In the genomic region with DNA sequence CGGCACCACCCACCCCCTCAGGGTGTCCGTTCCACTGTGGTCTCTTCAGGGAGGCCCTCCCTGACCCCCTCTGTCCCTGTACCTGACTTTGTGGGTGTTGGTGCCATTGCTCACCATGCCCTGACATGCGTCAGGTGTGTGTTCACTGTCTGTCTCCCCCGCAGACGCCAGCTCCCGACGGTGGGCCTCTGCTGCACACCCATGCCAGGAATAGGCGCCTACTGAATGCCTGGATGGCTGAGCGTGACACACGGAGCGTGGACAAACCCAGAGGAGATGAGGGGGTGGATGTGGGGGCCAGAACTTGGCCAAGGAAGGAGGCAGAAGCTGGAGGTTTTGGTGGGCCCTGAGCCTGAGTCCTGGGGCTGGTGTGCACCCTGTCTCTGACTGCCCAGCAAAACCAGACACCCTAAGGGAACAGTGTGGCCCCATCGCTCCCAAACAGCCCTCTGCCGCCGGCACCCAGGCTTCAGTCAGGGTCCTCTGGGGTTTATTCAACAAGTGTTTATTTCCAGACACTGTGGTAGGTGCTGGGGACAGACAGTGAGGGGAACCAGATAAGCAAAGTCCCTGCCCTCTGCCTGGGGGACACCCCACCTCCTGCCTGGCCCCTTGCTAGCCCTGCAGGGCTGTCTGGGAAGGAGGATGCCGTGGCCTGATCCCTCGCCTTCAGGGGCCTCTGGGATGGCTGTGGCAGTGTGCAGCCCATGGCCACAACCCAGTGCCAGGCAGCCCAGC, we compare ENCODE assay signal across 24 cellular contexts.
"Had no signal": no experiment of that assay in that cellular context is flagged by ENCODE, and none has a peak within 500 bp of the region (broad histone marks: within the 10 kb centered on the region; RNA-seq: fewer than 3 reads in every experiment).

No MANE protein-coding gene starts in this region.

- DNase-seq: activated CD4-positive, alpha-beta T cell treated with anti-CD3 and anti-CD28 coated beads for 48 hours; activated CD4-positive, alpha-beta T cell treated with anti-CD3 and anti-CD28 coated beads, Interleukin-2, amount 50 U/mL, for 4 hours; activated CD4-positive, CD25-positive, alpha-beta regulatory T cell treated with anti-CD3 and anti-CD28 coated beads, Interleukin-2, amount 50 U/mL, for 72 hours; activated CD8-positive, alpha-beta memory T cell treated with anti-CD3 and anti-CD28 coated beads, Interleukin-2, amount 50 U/mL, for 48 hours; activated CD8-positive, alpha-beta T cell treated with anti-CD3 and anti-CD28 coated beads, Interleukin-2, amount 10 ng/mL, durations not matched to agents 7 days and 5 days; activated naive CD4-positive, alpha-beta T cell treated with anti-CD3 and anti-CD28 coated beads, Interleukin-2, amount 50 U/mL, for 16 hours; activated T-cell treated with anti-CD3 and anti-CD28 coated beads, Interleukin-2, amount 50 U/mL, for 1 hour; body of pancreas; MG63; MV-4-11; NCI-H1092 treated with DMSO at 0.1 percent for 48 hours; NCI-H1417 treated with DMSO at 0.1 percent for 48 hours; NCI-H1694; NCI-H2029 treated with DMSO at 0.1 percent for 48 hours; NCI-H345; NCI-H510A; NCI-H526 treated with DMSO at 0.1 percent for 48 hours; NCI-H82; RPMI8226; SHP77; T-helper 17 cell; T-helper 9 cell had no signal

- H3K4me3 Mint-ChIP-seq: activated CD8-positive, alpha-beta T cell treated with anti-CD3 and anti-CD28 coated beads, Interleukin-2, amount 10 ng/mL, durations not matched to agents 7 days and 5 days; T-helper 17 cell; WTC11 had no signal

- H3K27ac ChIP-seq: ascending aorta, body of pancreas had no signal

- H3K27me3 ChIP-seq: ascending aorta, body of pancreas, MG63 had no signal

- H3K27ac Mint-ChIP-seq: activated CD8-positive, alpha-beta T cell treated with anti-CD3 and anti-CD28 coated beads, Interleukin-2, amount 10 ng/mL, durations not matched to agents 7 days and 5 days; T-helper 17 cell; WTC11 had no signal

- H3K9me3 Mint-ChIP-seq: WTC11 had no signal

- ATAC-seq: activated CD8-positive, alpha-beta T cell treated with anti-CD3 and anti-CD28 coated beads, Interleukin-2, amount 10 ng/mL, durations not matched to agents 7 days and 5 days; body of pancreas; T-helper 17 cell; WTC11 had no signal

- H3K36me3 Mint-ChIP-seq: WTC11 had no signal
